ENCODE assay signal across 8 cellular contexts in the genomic region with DNA sequence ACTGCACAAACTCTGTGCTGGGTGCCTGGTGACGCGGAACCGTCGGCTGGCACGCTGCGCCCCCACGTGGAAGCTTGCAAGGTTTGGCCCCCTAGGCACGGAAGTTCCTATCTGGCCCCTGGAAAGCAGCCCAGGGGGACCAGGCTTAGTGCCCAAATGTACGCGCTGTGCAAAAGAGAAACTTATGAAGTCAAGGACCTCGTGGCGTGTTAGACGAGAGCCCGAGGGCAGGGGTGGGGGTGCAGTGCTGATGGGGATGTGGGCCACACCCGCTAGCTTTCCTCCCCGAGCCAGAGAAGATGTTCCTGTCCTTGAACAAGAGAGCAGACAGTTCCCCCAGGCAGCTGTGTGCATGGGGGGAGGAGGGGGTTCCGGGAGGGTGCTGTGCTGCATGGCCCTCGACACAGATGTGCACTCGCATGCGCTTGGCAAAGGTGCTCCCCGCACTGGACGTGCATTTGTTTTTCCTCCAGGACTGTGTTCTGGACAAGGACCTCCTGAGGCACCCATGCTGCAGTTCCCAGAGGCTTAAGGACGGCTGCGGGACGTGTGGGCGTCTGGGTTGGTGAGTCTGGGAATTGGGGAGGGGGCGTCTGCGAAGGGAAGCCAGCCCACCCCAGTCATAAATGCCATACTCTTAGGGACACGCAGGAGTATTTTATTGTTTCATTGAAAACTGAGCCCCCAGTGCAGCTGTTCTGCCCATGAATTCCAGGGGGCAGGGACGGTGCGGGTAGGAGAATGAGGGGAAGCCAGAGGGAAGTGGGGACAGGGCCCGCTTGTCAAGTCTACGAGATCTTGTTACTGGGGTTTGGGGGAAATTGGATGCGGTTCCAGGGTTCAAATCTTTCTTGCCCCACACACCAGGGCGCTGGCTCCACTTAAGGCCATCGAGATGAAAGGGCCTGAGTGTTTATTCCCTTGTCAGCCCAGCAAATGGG.
A peak's percentile ranks its signal among the peaks of the same experiment; 100 is the strongest.
DNase-seq lines count a peak whose midpoint lies in the region; ATAC-seq, FAIRE-seq and TF ChIP-seq lines count a peak whose summit lies in the region.
"Had no signal": no experiment of that assay in that cellular context is flagged by ENCODE, and none has a peak within 500 bp of the region (broad histone marks: within the 10 kb centered on the region; RNA-seq: fewer than 3 reads in every experiment).

No MANE protein-coding gene starts in this region.

- peak; percentile 41 for DNase-seq in RPMI8226
- peak; percentile 64 for DNase-seq in Right ventricle myocardium superior
- no peak for DNase-seq in smooth muscle cell (lab: John Stamatoyannopoulos, UW; ENCODE audit: unreplicated experiment)
- DNase-seq in small intestine: no peak
- no peak for DNase-seq in activated gamma-delta T cell (lab: John Stamatoyannopoulos, UW)
- DNase-seq: NCI-H2107 had no signal

- no peaks in the 10 kb centered on the region for H3K9me3 ChIP-seq in smooth muscle cell (replicated peaks; ENCODE audit: low read depth)
- H3K9me3 ChIP-seq in small intestine (ENCODE audit: control insufficient read depth, low read depth): no peaks in the 10 kb centered on the region

- intact Hi-C loops in Right ventricle myocardium superior (cut with DNase I): no loop called here

- peak; percentile 58 for ATAC-seq in Right ventricle myocardium superior (ENCODE audit: poor library complexity)
- ATAC-seq in HG03469 (IDR thresholded peaks at IDR 0.05; ENCODE audit: unreplicated experiment): no peak

- H3K4me1 ChIP-seq in smooth muscle cell (ENCODE audit: low read depth) (peaks cover 1% of the 10 kb centered on the region), small intestine (ENCODE audit: control insufficient read depth in 2 of 2, insufficient read depth in 1 of 2, low read depth in 1 of 2, low read length in 1 of 2) (no peaks in the 10 kb centered on the region)

- no peak overlapping the region for H3K4me2 ChIP-seq in smooth muscle cell

- no peaks in the 10 kb centered on the region for H4K20me1 ChIP-seq in smooth muscle cell (ENCODE audit: low read depth)

- WGBS in smooth muscle cell (ENCODE audit: low lambda C conversion rate): 69% methylated on average over 36 of the region's 36 CpGs
- 48 to 68% (median 55%) methylated on average over 36 of the region's 36 CpGs for WGBS in small intestine, 3 donors

- no peaks in the 10 kb centered on the region for H3F3A ChIP-seq in smooth muscle cell (ENCODE audit: low read depth)

- H3K4me3 ChIP-seq in GM12875 (ENCODE audit: low read depth, low read length) (no peak overlapping the region), smooth muscle cell (no peak overlapping the region), small intestine (ENCODE audit: low read depth in 1 of 2, low read length in 2 of 2) (no peak overlapping the region)

- H3K27me3 ChIP-seq in smooth muscle cell (ENCODE audit: low read depth): no peaks in the 10 kb centered on the region
- no peaks in the 10 kb centered on the region for H3K27me3 ChIP-seq in small intestine (ENCODE audit: control insufficient read depth in 2 of 2, insufficient read depth in 2 of 2, low read length in 2 of 2)

- no peak overlapping the region for H2AFZ ChIP-seq in smooth muscle cell (ENCODE audit: low read depth)

- FAIRE-seq in small intestine (lab: Jason Lieb, UNC): no peak

- H3K79me2 ChIP-seq in smooth muscle cell (ENCODE audit: low read depth): no peaks in the 10 kb centered on the region

- H3K9ac ChIP-seq in smooth muscle cell (ENCODE audit: low read depth): no peak overlapping the region

- no peaks in the 10 kb centered on the region for H3K36me3 ChIP-seq in smooth muscle cell (ENCODE audit: low read depth)
- H3K36me3 ChIP-seq in small intestine (ENCODE audit: control insufficient read depth in 2 of 2, insufficient read depth in 2 of 2, low read length in 2 of 2): no peaks in the 10 kb centered on the region

- H3K27ac ChIP-seq in smooth muscle cell (ENCODE audit: low read depth) (no peak overlapping the region), small intestine (ENCODE audit: low read depth in 1 of 2, low read length in 1 of 2) (no peak overlapping the region)

- TF ChIP-seq CTCF in GM12875 (IDR thresholded peaks at IDR 0.05; ENCODE audit: borderline replicate concordance, insufficient read depth, low read depth, low read length): peak; percentile 52
- peak; percentile 61 for TF ChIP-seq CTCF in smooth muscle cell (IDR thresholded peaks at IDR 0.05; ENCODE audit: borderline replicate concordance, insufficient read depth, poor library complexity, severe bottlenecking)

Comparison
In these comparisons a context has a peak if more than half of its experiments do, and no peak if none do; other contexts are left out.
1. DNase-seq: peak in RPMI8226 (single experiment) and Right ventricle myocardium superior (single experiment); none in smooth muscle cell (single experiment), small intestine (single experiment) and activated gamma-delta T cell (single experiment).